Comparison of ENCODE assay signal across 1 cellular context in the genomic region with DNA sequence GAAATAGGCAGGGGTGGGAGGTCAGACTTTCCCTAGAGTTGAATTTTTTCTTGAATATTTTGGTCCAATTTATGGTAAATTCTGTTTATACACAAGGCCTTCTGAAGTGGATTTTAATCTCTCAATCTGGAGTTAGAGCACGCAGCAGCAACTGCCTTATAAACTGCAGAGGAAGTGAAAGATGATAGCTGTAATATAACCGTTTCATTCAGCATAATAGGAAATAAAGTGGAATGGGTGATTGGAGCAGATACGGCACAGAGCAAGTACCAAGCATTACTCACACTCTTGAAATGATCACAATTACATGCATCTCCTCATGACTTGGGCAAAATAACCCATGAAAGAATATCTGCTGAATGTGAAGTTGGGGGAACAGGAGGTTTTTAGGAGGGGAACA.
TF ChIP-seq lines count a peak whose summit lies in the region.

No MANE protein-coding gene starts in this region.

TF ChIP-seq in SK-N-SH, 30 proteins besides CTCF, POLR2A, EP300 and RAD21 (continued from another document):
- TF ChIP-seq REST (IDR thresholded peaks at IDR 0.05; ENCODE audit: low read depth, low read length) (no peak), TEAD4 (IDR thresholded peaks at IDR 0.05; ENCODE audit: borderline replicate concordance, insufficient read depth) (no peak), FOXM1 (IDR thresholded peaks at IDR 0.05; ENCODE audit: low read depth) (no peak), ELF1 (IDR thresholded peaks at IDR 0.05) (no peak)
